In the genomic region with DNA sequence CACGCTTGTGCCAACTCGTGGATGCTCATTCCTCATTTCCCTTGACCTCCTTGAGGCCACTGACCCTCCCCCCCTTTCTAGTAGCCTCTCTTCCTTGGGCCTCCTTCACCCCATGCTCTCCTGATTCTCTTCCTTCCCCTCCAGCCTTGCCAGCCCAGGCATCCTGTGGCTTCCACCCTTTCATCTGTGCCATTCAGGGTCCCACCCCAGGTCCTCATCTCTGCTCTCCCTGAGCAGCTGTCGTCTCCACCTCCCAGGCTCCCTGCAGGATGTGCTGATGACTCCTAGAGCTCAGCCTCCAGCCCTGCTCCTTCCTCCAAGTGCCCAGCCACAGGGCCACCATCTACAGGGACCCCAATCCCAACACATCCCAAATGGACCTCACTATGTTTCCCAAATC, we compare ENCODE assay signal across 20 cellular contexts.
"Had no signal": no experiment of that assay in that cellular context is flagged by ENCODE, and none has a peak within 500 bp of the region (broad histone marks: within the 10 kb centered on the region; RNA-seq: fewer than 3 reads in every experiment).

No MANE protein-coding gene starts in this region.

- H3K4me1 ChIP-seq: esophagus muscularis mucosa, gastrocnemius medialis, heart right ventricle, parathyroid adenoma, psoas muscle, right lobe of liver, transverse colon had no signal

- H3K36me3 ChIP-seq: esophagus muscularis mucosa, gastrocnemius medialis, heart right ventricle, right lobe of liver, thoracic aorta, transverse colon had no signal

- H3K9me3 Mint-ChIP-seq: dendritic cell treated with granulocyte-macrophage colony-stimulating factor and Interleukin-4, amounts not matched to agents 40 ng/mL and 50 ng/mL, for 4 days; effector memory CD8-positive, alpha-beta T cell; naive thymus-derived CD8-positive, alpha-beta T cell; stimulated activated naive B cell treated with anti-CD40 and anti-IgM and Interleukin-4, amounts not matched to agents 10 μg/mL and 1 μg/mL and 100 μg/mL, for 72 hours; stimulated activated naive CD8-positive, alpha-beta T cell treated with anti-CD3 and anti-CD28 coated beads, Interleukin-15, amount 100 ng/mL, for 72 hours had no signal

- H3K36me3 Mint-ChIP-seq: naive thymus-derived CD8-positive, alpha-beta T cell; stimulated activated naive B cell treated with anti-CD40 and anti-IgM and Interleukin-4, amounts not matched to agents 10 μg/mL and 1 μg/mL and 100 μg/mL, for 72 hours had no signal

- H3K4me3 ChIP-seq: esophagus muscularis mucosa, gastrocnemius medialis, heart right ventricle, mucosa of descending colon, psoas muscle, right lobe of liver, thoracic aorta, transverse colon had no signal

- DNase-seq: effector memory CD8-positive, alpha-beta T cell; gastrocnemius medialis; heart right ventricle; mammary epithelial cell; mucosa of descending colon; naive thymus-derived CD8-positive, alpha-beta T cell; occipital lobe; retina; stimulated activated CD4-positive, alpha-beta T cell treated with anti-CD3 and anti-CD28 coated beads, Interleukin-2, amount 100 ng/mL, for 24 hours; stimulated activated CD4-positive, alpha-beta T cell treated with anti-CD3 and anti-CD28 coated beads, Interleukin-4, amount 100 ng/mL, for 4 hours; stimulated activated naive B cell treated with anti-CD40 and anti-IgM and Interleukin-4, amounts not matched to agents 10 μg/mL and 1 μg/mL and 100 μg/mL, for 72 hours; stimulated activated naive CD8-positive, alpha-beta T cell treated with anti-CD3 and anti-CD28 coated beads, Interleukin-15, amount 100 ng/mL, for 72 hours; transverse colon had no signal

- H3K4me3 Mint-ChIP-seq: dendritic cell treated with granulocyte-macrophage colony-stimulating factor and Interleukin-4, amounts not matched to agents 40 ng/mL and 50 ng/mL, for 4 days; effector memory CD8-positive, alpha-beta T cell; naive thymus-derived CD8-positive, alpha-beta T cell; stimulated activated naive B cell treated with anti-CD40 and anti-IgM and Interleukin-4, amounts not matched to agents 10 μg/mL and 1 μg/mL and 100 μg/mL, for 72 hours; stimulated activated naive CD8-positive, alpha-beta T cell treated with anti-CD3 and anti-CD28 coated beads, Interleukin-15, amount 100 ng/mL, for 72 hours had no signal

- H3K79me2 ChIP-seq: parathyroid adenoma had no signal

- H3K27ac Mint-ChIP-seq: dendritic cell treated with granulocyte-macrophage colony-stimulating factor and Interleukin-4, amounts not matched to agents 40 ng/mL and 50 ng/mL, for 4 days; effector memory CD8-positive, alpha-beta T cell; stimulated activated naive B cell treated with anti-CD40 and anti-IgM and Interleukin-4, amounts not matched to agents 10 μg/mL and 1 μg/mL and 100 μg/mL, for 72 hours had no signal

- H3K4me1 Mint-ChIP-seq: naive thymus-derived CD8-positive, alpha-beta T cell; stimulated activated naive B cell treated with anti-CD40 and anti-IgM and Interleukin-4, amounts not matched to agents 10 μg/mL and 1 μg/mL and 100 μg/mL, for 72 hours; stimulated activated naive CD8-positive, alpha-beta T cell treated with anti-CD3 and anti-CD28 coated beads, Interleukin-15, amount 100 ng/mL, for 72 hours had no signal

- H3K27me3 ChIP-seq: right lobe of liver had no signal

- H3K27ac ChIP-seq: epithelial cell of prostate, esophagus muscularis mucosa, gastrocnemius medialis, heart right ventricle, parathyroid adenoma, psoas muscle, right lobe of liver, thoracic aorta, transverse colon had no signal

- H3K9me3 ChIP-seq: esophagus muscularis mucosa, gastrocnemius medialis, heart right ventricle, mucosa of descending colon, psoas muscle, right lobe of liver, thoracic aorta, transverse colon had no signal

- H2AFZ ChIP-seq: parathyroid adenoma had no signal
